Comparison of ENCODE assay signal across 32 cellular contexts in genomic region chr20:60466683-60467022, GRCh38.
"Had no signal": no experiment of that assay in that cellular context is flagged by ENCODE, and none has a peak within 500 bp of the region (broad histone marks: within the 10 kb centered on the region; RNA-seq: fewer than 3 reads in every experiment).

No MANE protein-coding gene starts in this region.

- H3K36me3 ChIP-seq: adrenal gland, ascending aorta, brain microvascular endothelial cell, breast epithelium, cardiac muscle cell had no signal

- H3K9me3 ChIP-seq: adrenal gland, ascending aorta, body of pancreas, breast epithelium had no signal

- H3K4me1 ChIP-seq: adrenal gland, ascending aorta, body of pancreas, breast epithelium had no signal

- H3K27ac ChIP-seq: adrenal gland, ascending aorta, body of pancreas, brain microvascular endothelial cell, cardiac muscle cell had no signal

- DNase-seq: activated effector memory CD4-positive, alpha-beta T cell treated with anti-CD3 and anti-CD28 coated beads, Interleukin-2, amount 50 U/mL, for 16 hours; activated effector memory CD4-positive, alpha-beta T cell treated with Interleukin-2 at 50 U/mL for 16 hours; activated gamma-delta T cell; activated gamma-delta T cell treated with Interleukin-2 at 50 U/mL for 16 hours; activated naive CD4-positive, alpha-beta T cell; activated naive CD4-positive, alpha-beta T cell treated with anti-CD3 and anti-CD28 coated beads for 36 hours; activated naive CD4-positive, alpha-beta T cell treated with anti-CD3 and anti-CD28 coated beads, Interleukin-2, amount 10 ng/mL, durations not matched to agents 7 days and 5 days; activated naive CD4-positive, alpha-beta T cell treated with anti-CD3 and anti-CD28 coated beads, Interleukin-2, amount 50 U/mL, for 16 hours; activated naive CD4-positive, alpha-beta T cell treated with Interleukin-2 at 50 U/mL for 16 hours; activated naive CD8-positive, alpha-beta T cell treated with anti-CD3 and anti-CD28 coated beads for 36 hours; activated naive CD8-positive, alpha-beta T cell treated with anti-CD3 and anti-CD28 coated beads, Interleukin-2, amount 10 ng/mL, durations not matched to agents 7 days and 5 days; activated naive CD8-positive, alpha-beta T cell treated with anti-CD3 and anti-CD28 coated beads, Interleukin-2, amount 50 U/mL, for 24 hours; activated T-cell treated with anti-CD3 and anti-CD28 coated beads, Interleukin-2, amount 50 U/mL, for 1 hour; activated T-cell treated with anti-CD3 and anti-CD28 coated beads, Interleukin-2, amount 50 U/mL, for 24 hours; activated T-cell treated with anti-CD3 and anti-CD28 coated beads, Interleukin-2, amount 50 U/mL, for 4 hours; activated T-cell treated with anti-CD3 and anti-CD28 coated beads, Interleukin-2, amount 50 U/mL, for 48 hours; activated T-cell treated with anti-CD3 and anti-CD28 coated beads, Interleukin-2, amount 50 U/mL, for 72 hours; adrenal gland; amniotic stem cell; amygdala; anterior cingulate cortex; aorta; body of pancreas; brain microvascular endothelial cell; caudate nucleus; central memory CD4-positive, alpha-beta T cell; cerebellar nuclear complex had no signal

- H3K4me3 ChIP-seq: adrenal gland, ascending aorta, body of pancreas, breast epithelium, cardiac muscle cell had no signal

- ATAC-seq: activated naive CD4-positive, alpha-beta T cell treated with anti-CD3 and anti-CD28 coated beads, Interleukin-2, amount 50 U/mL, for 72 hours; activated naive CD8-positive, alpha-beta T cell treated with anti-CD3 and anti-CD28 coated beads, Interleukin-2, amount 50 U/mL, for 24 hours; activated T-cell treated with anti-CD3 and anti-CD28 coated beads, Interleukin-2, amount 50 U/mL, for 4 hours; activated T-cell treated with anti-CD3 and anti-CD28 coated beads, Interleukin-2, amount 50 U/mL, for 72 hours; activated T-helper 17 cell treated with anti-CD3 and anti-CD28 coated beads, Interleukin-2, amount 50 U/mL, for 72 hours; body of pancreas had no signal

- H3K27me3 ChIP-seq: adrenal gland, ascending aorta, body of pancreas, brain microvascular endothelial cell, breast epithelium, cardiac muscle cell had no signal
